In genomic region chr5:143037708-143038107, GRCh38 we compare ENCODE assay signal across 22 cellular contexts.
DNase-seq lines count a peak whose midpoint lies in the region; ATAC-seq, FAIRE-seq and TF ChIP-seq lines count a peak whose summit lies in the region.
"Had no signal": no experiment of that assay in that cellular context is flagged by ENCODE, and none has a peak within 500 bp of the region (broad histone marks: within the 10 kb centered on the region; RNA-seq: fewer than 3 reads in every experiment).

No MANE protein-coding gene starts in this region.

- no peak overlapping the region for H2AFZ ChIP-seq in KMS-11 (ENCODE audit: low read depth)
- H2AFZ ChIP-seq in astrocyte (ENCODE audit: low read depth, low read length) = no peak overlapping the region

- ATAC-seq in natural killer cell treated with Interleukin-12 subunit alpha and Interleukin-12 subunit beta and Interleukin-15 and Interleukin-18, amount 100 ng/mL, for 72 hours = no peak
- ATAC-seq in HG03175 (IDR thresholded peaks at IDR 0.05; ENCODE audit: unreplicated experiment) = no peak
- ATAC-seq: lower lobe of right lung; stimulated activated memory B cell treated with anti-CD40 and anti-IgM and Interleukin-4, amounts not matched to agents 10 μg/mL and 1 μg/mL and 100 μg/mL, for 72 hours had no signal

- no peak for FAIRE-seq in astrocyte (lab: Jason Lieb, UNC)
- FAIRE-seq: HTR-8/SVneo had no signal

- H3K36me3 ChIP-seq in KMS-11 (ENCODE audit: insufficient read depth) = no peaks in the 10 kb centered on the region
- H3K36me3 ChIP-seq in astrocyte (ENCODE audit: insufficient read depth, low read length) = no peaks in the 10 kb centered on the region

- H3K9me3 ChIP-seq in astrocyte (ENCODE audit: insufficient read depth, low read depth, low read length) = peaks cover 3% of the 10 kb centered on the region
- H3K9me3 ChIP-seq: lower lobe of right lung had no signal

- TF ChIP-seq CTCF in KMS-11 (conservative IDR thresholded peaks at IDR 0.05; ENCODE audit: low read depth, low read length) = no peak
- TF ChIP-seq CTCF in astrocyte (IDR thresholded peaks at IDR 0.05; ENCODE audit: insufficient read depth, low read depth, low read length) = no peak

- no peak overlapping the region for H3K4me3 Mint-ChIP-seq in T-helper 1 cell treated with Interleukin-12 subunit alpha and Interleukin-12 subunit beta and Interleukin-4 antibody, amounts not matched to agents 30 μg/mL and 1 μg/mL, for 36 hours
- no peak overlapping the region for H3K4me3 Mint-ChIP-seq in astrocyte (ENCODE audit: unreplicated experiment)
- H3K4me3 Mint-ChIP-seq in natural killer cell treated with Interleukin-12 subunit alpha and Interleukin-12 subunit beta and Interleukin-15 and Interleukin-18, amount 100 ng/mL, for 72 hours = no peak overlapping the region
- H3K4me3 Mint-ChIP-seq: activated naive CD4-positive, alpha-beta T cell treated with anti-CD3 and anti-CD28 coated beads, Interleukin-2, amount 10 ng/mL, durations not matched to agents 7 days and 5 days; B cell; stimulated activated memory B cell treated with anti-CD40 and anti-IgM and Interleukin-4, amounts not matched to agents 10 μg/mL and 1 μg/mL and 100 μg/mL, for 72 hours had no signal

- no peak overlapping the region for H3K4me3 ChIP-seq in KMS-11 (IDR thresholded peaks at IDR 0.05; ENCODE audit: insufficient read depth, low read depth, low read length)
- H3K4me3 ChIP-seq in astrocyte (ENCODE audit: insufficient read depth, low read depth, low read length) = no peak overlapping the region
- H3K4me3 ChIP-seq: lower lobe of right lung, skin epidermis had no signal

- H3K4me1 ChIP-seq in KMS-11 (ENCODE audit: low read depth, poor library complexity, severe bottlenecking) (peaks cover 70% of the 10 kb centered on the region), astrocyte (ENCODE audit: insufficient read depth, low read length) (peaks cover 16% of the 10 kb centered on the region)
- H3K4me1 ChIP-seq: lower lobe of right lung had no signal

- H3K4me2 ChIP-seq in KMS-11 (peak overlapping the region; percentile 1; the same call in 1 of the 2 replicates), astrocyte (ENCODE audit: low read length) (no peak overlapping the region)

- peaks cover 33% of the 10 kb centered on the region for H3K4me1 Mint-ChIP-seq in T-helper 1 cell treated with Interleukin-12 subunit alpha and Interleukin-12 subunit beta and Interleukin-4 antibody, amounts not matched to agents 30 μg/mL and 1 μg/mL, for 36 hours (ENCODE audit: low read depth)
- H3K4me1 Mint-ChIP-seq in astrocyte (ENCODE audit: low read depth, unreplicated experiment) = peaks cover 29% of the 10 kb centered on the region
- peaks cover 38 to 47% of the 10 kb centered on the region in 2 donors for H3K4me1 Mint-ChIP-seq in natural killer cell treated with Interleukin-12 subunit alpha and Interleukin-12 subunit beta and Interleukin-15 and Interleukin-18, amount 100 ng/mL, for 72 hours (ENCODE audit: low read depth in 2 of 2)

- H3K27me3 Mint-ChIP-seq in T-helper 1 cell treated with Interleukin-12 subunit alpha and Interleukin-12 subunit beta and Interleukin-4 antibody, amounts not matched to agents 30 μg/mL and 1 μg/mL, for 36 hours (ENCODE audit: low read depth) = no peaks in the 10 kb centered on the region
- H3K27me3 Mint-ChIP-seq in astrocyte (ENCODE audit: low read depth, unreplicated experiment) = no peaks in the 10 kb centered on the region
- H3K27me3 Mint-ChIP-seq in natural killer cell treated with Interleukin-12 subunit alpha and Interleukin-12 subunit beta and Interleukin-15 and Interleukin-18, amount 100 ng/mL, for 72 hours = no peaks in the 10 kb centered on the region
- H3K27me3 Mint-ChIP-seq: activated naive CD4-positive, alpha-beta T cell treated with anti-CD3 and anti-CD28 coated beads, Interleukin-2, amount 10 ng/mL, durations not matched to agents 7 days and 5 days; B cell; stimulated activated memory B cell treated with anti-CD40 and anti-IgM and Interleukin-4, amounts not matched to agents 10 μg/mL and 1 μg/mL and 100 μg/mL, for 72 hours had no signal

- H3K9ac ChIP-seq in KMS-11 (no peak overlapping the region), astrocyte (ENCODE audit: low read length) (no peak overlapping the region)

- H4K20me1 ChIP-seq in KMS-11 (ENCODE audit: insufficient read depth) (no peaks in the 10 kb centered on the region), astrocyte (ENCODE audit: insufficient read depth, low read length) (no peaks in the 10 kb centered on the region)

- H3K27ac ChIP-seq in KMS-11 = no peak overlapping the region
- no peak overlapping the region for H3K27ac ChIP-seq in astrocyte (ENCODE audit: low read depth, low read length)
- H3K27ac ChIP-seq: lower lobe of right lung, skin epidermis had no signal

- H3K9me3 Mint-ChIP-seq in T-helper 1 cell treated with Interleukin-12 subunit alpha and Interleukin-12 subunit beta and Interleukin-4 antibody, amounts not matched to agents 30 μg/mL and 1 μg/mL, for 36 hours = no peaks in the 10 kb centered on the region
- peaks cover 8% of the 10 kb centered on the region for H3K9me3 Mint-ChIP-seq in astrocyte (ENCODE audit: unreplicated experiment)
- peaks cover 4% of the 10 kb centered on the region for H3K9me3 Mint-ChIP-seq in natural killer cell treated with Interleukin-12 subunit alpha and Interleukin-12 subunit beta and Interleukin-15 and Interleukin-18, amount 100 ng/mL, for 72 hours
- H3K9me3 Mint-ChIP-seq: activated naive CD4-positive, alpha-beta T cell treated with anti-CD3 and anti-CD28 coated beads, Interleukin-2, amount 10 ng/mL, durations not matched to agents 7 days and 5 days; stimulated activated memory B cell treated with anti-CD40 and anti-IgM and Interleukin-4, amounts not matched to agents 10 μg/mL and 1 μg/mL and 100 μg/mL, for 72 hours had no signal

- H3K36me3 Mint-ChIP-seq in T-helper 1 cell treated with Interleukin-12 subunit alpha and Interleukin-12 subunit beta and Interleukin-4 antibody, amounts not matched to agents 30 μg/mL and 1 μg/mL, for 36 hours (ENCODE audit: low read depth) = peaks cover 34% of the 10 kb centered on the region
- H3K36me3 Mint-ChIP-seq in astrocyte (ENCODE audit: low read depth, unreplicated experiment) = no peaks in the 10 kb centered on the region
- H3K36me3 Mint-ChIP-seq in natural killer cell treated with Interleukin-12 subunit alpha and Interleukin-12 subunit beta and Interleukin-15 and Interleukin-18, amount 100 ng/mL, for 72 hours = peaks cover 34% of the 10 kb centered on the region
- H3K36me3 Mint-ChIP-seq: stimulated activated memory B cell treated with anti-CD40 and anti-IgM and Interleukin-4, amounts not matched to agents 10 μg/mL and 1 μg/mL and 100 μg/mL, for 72 hours had no signal

- H3K79me2 ChIP-seq in KMS-11 (ENCODE audit: insufficient read depth, low read depth) (no peaks in the 10 kb centered on the region), astrocyte (ENCODE audit: insufficient read depth, low read length) (no peaks in the 10 kb centered on the region)

- H3K27ac Mint-ChIP-seq in T-helper 1 cell treated with Interleukin-12 subunit alpha and Interleukin-12 subunit beta and Interleukin-4 antibody, amounts not matched to agents 30 μg/mL and 1 μg/mL, for 36 hours = peak overlapping the region; percentile 33
- peak overlapping the region; percentile 38 for H3K27ac Mint-ChIP-seq in astrocyte (ENCODE audit: unreplicated experiment)
- H3K27ac Mint-ChIP-seq in natural killer cell treated with Interleukin-12 subunit alpha and Interleukin-12 subunit beta and Interleukin-15 and Interleukin-18, amount 100 ng/mL, for 72 hours = peak overlapping the region; percentile 66 to 80
- H3K27ac Mint-ChIP-seq: activated naive CD4-positive, alpha-beta T cell treated with anti-CD3 and anti-CD28 coated beads, Interleukin-2, amount 10 ng/mL, durations not matched to agents 7 days and 5 days; B cell; stimulated activated memory B cell treated with anti-CD40 and anti-IgM and Interleukin-4, amounts not matched to agents 10 μg/mL and 1 μg/mL and 100 μg/mL, for 72 hours had no signal

- DNase-seq in T-helper 1 cell = no peak
- no peak for DNase-seq in astrocyte (ENCODE audit: low read depth)
- no peak for DNase-seq in natural killer cell treated with Interleukin-12 subunit alpha and Interleukin-12 subunit beta and Interleukin-15 and Interleukin-18, amount 100 ng/mL, for 72 hours (ENCODE audit: low spot score)
- DNase-seq in stimulated activated CD4-positive, alpha-beta T cell treated with anti-CD3 and anti-CD28 coated beads, Interleukin-2, amount 100 ng/mL, for 48 hours = no peak
- no peak for DNase-seq in activated CD4-positive, CD25-positive, alpha-beta regulatory T cell (lab: John Stamatoyannopoulos, UW)
- DNase-seq: 8988T; activated CD4-positive, alpha-beta T cell treated with anti-CD3 and anti-CD28 coated beads, Interleukin-2, amount 50 U/mL, for 48 hours; activated naive CD4-positive, alpha-beta T cell treated with anti-CD3 and anti-CD28 coated beads, Interleukin-2, amount 10 ng/mL, durations not matched to agents 7 days and 5 days; DND-41; erythroblast; foreskin melanocyte; hypothalamus; lower lobe of right lung; NCI-H2081 treated with DMSO at 0.1 percent for 48 hours; stimulated activated CD4-positive, alpha-beta T cell treated with anti-CD3 and anti-CD28 coated beads, Interleukin-1b, Interleukin-23, amount 100 ng/mL, for 48 hours had no signal

- H3K27me3 ChIP-seq in KMS-11 (ENCODE audit: insufficient read depth, low read depth) = no peaks in the 10 kb centered on the region
- H3K27me3 ChIP-seq in astrocyte (ENCODE audit: insufficient read depth, low read length) = no peaks in the 10 kb centered on the region
